In the genomic region with DNA sequence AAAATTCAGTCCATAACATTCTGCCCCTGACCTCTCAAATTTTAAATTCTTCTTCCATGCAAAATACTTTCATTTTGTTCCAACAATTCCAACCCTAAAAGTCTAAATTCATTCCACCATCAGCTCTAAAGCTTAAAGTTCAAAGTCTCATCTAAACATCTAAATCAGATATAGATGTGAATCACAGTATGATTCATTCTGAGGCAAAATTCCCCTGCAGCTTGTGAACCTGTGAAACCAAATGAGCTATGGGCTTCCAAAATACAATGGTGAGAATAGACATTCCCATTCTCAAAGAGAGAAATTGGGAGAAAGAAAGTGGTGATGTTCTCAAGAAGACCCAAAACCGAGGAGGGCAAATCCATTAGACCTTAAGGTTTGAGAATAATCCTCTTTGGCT, we compare ENCODE assay signal across 23 cellular contexts.
DNase-seq lines count a peak whose midpoint lies in the region; ATAC-seq and TF ChIP-seq lines count a peak whose summit lies in the region.
"Had no signal": no experiment of that assay in that cellular context is flagged by ENCODE, and none has a peak within 500 bp of the region (broad histone marks: within the 10 kb centered on the region; RNA-seq: fewer than 3 reads in every experiment).

No MANE protein-coding gene starts in this region.

- no peaks in the 10 kb centered on the region for H3K36me3 ChIP-seq in IMR-90 (ENCODE audit: control insufficient read depth, insufficient read depth, low read length)
- no peaks in the 10 kb centered on the region for H3K36me3 ChIP-seq in kidney epithelial cell (ENCODE audit: control insufficient read depth, insufficient read depth, low read length)
- no peaks in the 10 kb centered on the region for H3K36me3 ChIP-seq in heart right ventricle
- no peaks in the 10 kb centered on the region for H3K36me3 ChIP-seq in CD8-positive, alpha-beta memory T cell (ENCODE audit: insufficient read depth, low read length)

- no peak overlapping the region for H2AFZ ChIP-seq in IMR-90 (replicated peaks; ENCODE audit: low read length, poor library complexity)

- no peak overlapping the region for H4K5ac ChIP-seq in IMR-90 (ENCODE audit: low read depth, low read length)

- H3K9me3 ChIP-seq in IMR-90 (ENCODE audit: control insufficient read depth, insufficient read depth, low read length) (no peaks in the 10 kb centered on the region), heart right ventricle (no peaks in the 10 kb centered on the region)
- H3K9me3 ChIP-seq in CD8-positive, alpha-beta memory T cell (ENCODE audit: low read length), result no peaks in the 10 kb centered on the region

- H3K4me1 Mint-ChIP-seq in CD8-positive, alpha-beta memory T cell, result peaks cover 0 to 7% (median 0%) of the 10 kb centered on the region in 3 donors

- H3K79me1 ChIP-seq in IMR-90 (ENCODE audit: low read depth in 1 of 2, low read length in 2 of 2), result no peaks in the 10 kb centered on the region

- POLR2A ChIA-PET in IMR-90 (lab: Charles Lee; ENCODE audit: unreplicated experiment), result no interaction called here
- POLR2A ChIA-PET in CD8-positive, alpha-beta memory T cell (lab: Charles Lee), result no interaction called here

- H4K20me1 ChIP-seq in IMR-90 (ENCODE audit: insufficient read depth, low read length), result no peaks in the 10 kb centered on the region

- H3K4ac ChIP-seq in IMR-90 (ENCODE audit: low read depth, low read length), result no peak overlapping the region

- dilution Hi-C loops in IMR-90 (cut with HindIII; ENCODE audit: low sequenced_read_pairs, unreplicated experiment), result no loop called here

- H2BK20ac ChIP-seq in IMR-90 (ENCODE audit: low read depth, low read length), result no peak overlapping the region

- peak; percentile 14 for DNase-seq in AG08395 (ENCODE audit: low spot score)
- DNase-seq in IMR-90, result peak; percentile 71
- peak; percentile 25 for DNase-seq in astrocyte of the hippocampus (ENCODE audit: low read depth, low spot score)
- DNase-seq in kidney epithelial cell (ENCODE audit: low read depth), result peak; percentile 23
- no peak for DNase-seq in heart right ventricle
- DNase-seq in CD8-positive, alpha-beta memory T cell, result no peak
- DNase-seq: activated CD8-positive, alpha-beta T cell treated with anti-CD3 and anti-CD28 coated beads, Interleukin-2, amount 10 ng/mL, durations not matched to agents 7 days and 5 days; effector CD8-positive, alpha-beta T cell; foreskin melanocyte; Karpas-422; NCI-H1417 treated with DMSO at 0.1 percent for 48 hours; NCI-H2171 treated with DMSO at 0.1 percent for 48 hours; NCI-H774; occipital lobe; right cardiac atrium; RPMI8226; T-cell had no signal

- no peak overlapping the region for H3K23ac ChIP-seq in IMR-90 (ENCODE audit: low read depth, low read length)

- H3K4me2 ChIP-seq in IMR-90 (ENCODE audit: low read depth, low read length), result no peak overlapping the region

- no peak overlapping the region for H3K27ac Mint-ChIP-seq in CD8-positive, alpha-beta memory T cell
- H3K27ac Mint-ChIP-seq: activated CD8-positive, alpha-beta T cell treated with anti-CD3 and anti-CD28 coated beads, Interleukin-2, amount 10 ng/mL, durations not matched to agents 7 days and 5 days; T-cell had no signal

- in situ Hi-C loops in IMR-90 (cut with MboI; ENCODE audit: low sequenced_read_pairs), result no loop called here

- no peak overlapping the region for H3K9ac ChIP-seq in IMR-90 (ENCODE audit: low read depth, low read length)

- H3K14ac ChIP-seq in IMR-90 (replicated peaks; ENCODE audit: low read depth, low read length), result no peak overlapping the region

- H2BK5ac ChIP-seq in IMR-90 (ENCODE audit: low read depth, low read length, poor library complexity, severe bottlenecking), result no peak overlapping the region

- no peak for TF ChIP-seq CTCF in IMR-90 (conservative IDR thresholded peaks at IDR 0.05; ENCODE audit: low read depth, low read length)
- TF ChIP-seq CTCF in kidney epithelial cell (IDR thresholded peaks at IDR 0.05; ENCODE audit: insufficient read depth, low read length, poor library complexity, severe bottlenecking), result no peak
- TF ChIP-seq CTCF in heart right ventricle (IDR thresholded peaks at IDR 0.05), result no peak

- no peak for TF ChIP-seq RAD21 in IMR-90 (IDR thresholded peaks at IDR 0.05; ENCODE audit: low read length)

- peak; percentile 53 for ATAC-seq in IMR-90 (ENCODE audit: low read depth)
- ATAC-seq in GM19463 (IDR thresholded peaks at IDR 0.05; ENCODE audit: unreplicated experiment), result no peak
- no peak for ATAC-seq in heart right ventricle
- ATAC-seq in GM21619 (IDR thresholded peaks at IDR 0.05; ENCODE audit: unreplicated experiment), result no peak
- ATAC-seq: activated CD8-positive, alpha-beta T cell treated with anti-CD3 and anti-CD28 coated beads, Interleukin-2, amount 10 ng/mL, durations not matched to agents 7 days and 5 days; HCT116; left lobe of liver; right cardiac atrium; T-cell had no signal

- H3K27ac ChIP-seq in IMR-90 (ENCODE audit: insufficient read depth, low read length) (no peak overlapping the region), heart right ventricle (no peak overlapping the region)
- no peak overlapping the region for H3K27ac ChIP-seq in CD8-positive, alpha-beta memory T cell (ENCODE audit: low read depth, low read length)
- H3K27ac ChIP-seq: VCaP had no signal

- H3K9me3 Mint-ChIP-seq in CD8-positive, alpha-beta memory T cell, result no peaks in the 10 kb centered on the region
- H3K9me3 Mint-ChIP-seq: central memory CD8-positive, alpha-beta T cell; T-cell had no signal

- H3K4me1 ChIP-seq in IMR-90 (ENCODE audit: control insufficient read depth, insufficient read depth, low read length), result no peaks in the 10 kb centered on the region; the same call in 1 of the 2 replicates
- H3K4me1 ChIP-seq in heart right ventricle, result no peaks in the 10 kb centered on the region
- no peaks in the 10 kb centered on the region for H3K4me1 ChIP-seq in CD8-positive, alpha-beta memory T cell (ENCODE audit: insufficient read depth, low read length)

- H3K4me3 Mint-ChIP-seq in CD8-positive, alpha-beta memory T cell, result no peak overlapping the region
- H3K4me3 Mint-ChIP-seq: activated CD8-positive, alpha-beta T cell treated with anti-CD3 and anti-CD28 coated beads, Interleukin-2, amount 10 ng/mL, durations not matched to agents 7 days and 5 days; central memory CD8-positive, alpha-beta T cell; T-cell had no signal

- no peak overlapping the region for H2AK5ac ChIP-seq in IMR-90 (ENCODE audit: low read depth, low read length)

- H3K18ac ChIP-seq in IMR-90 (ENCODE audit: low read depth, low read length), result no peak overlapping the region

- no peaks in the 10 kb centered on the region for H3K9me1 ChIP-seq in IMR-90 (ENCODE audit: insufficient read depth, low read length)

- H3K56ac ChIP-seq in IMR-90 (ENCODE audit: extremely low read depth, insufficient read depth, low read length), result no peak overlapping the region

- TF ChIP-seq POLR2A in IMR-90 (IDR thresholded peaks at IDR 0.05; ENCODE audit: low read depth, low read length), result no peak

- H3K27me3 ChIP-seq in IMR-90 (ENCODE audit: control insufficient read depth, insufficient read depth, low read length) (peaks cover 2% of the 10 kb centered on the region; the same call in 1 of the 2 replicates), kidney epithelial cell (ENCODE audit: control insufficient read depth, insufficient read depth, low read length) (no peaks in the 10 kb centered on the region), heart right ventricle (peaks cover 0 to 5% (median 0%) of the 10 kb centered on the region in 7 donors)
- no peaks in the 10 kb centered on the region for H3K27me3 ChIP-seq in CD8-positive, alpha-beta memory T cell (ENCODE audit: insufficient read depth, low read length, poor library complexity, severe bottlenecking)

- no peaks in the 10 kb centered on the region for H3K36me3 Mint-ChIP-seq in CD8-positive, alpha-beta memory T cell
- H3K36me3 Mint-ChIP-seq: T-cell had no signal

- H3K27me3 Mint-ChIP-seq in CD8-positive, alpha-beta memory T cell, result peaks cover 1 to 21% of the 10 kb centered on the region in 2 donors

- H3K4me3 ChIP-seq in IMR-90 (ENCODE audit: insufficient read depth, low read depth, low read length), result no peak overlapping the region
- no peak overlapping the region for H3K4me3 ChIP-seq in kidney epithelial cell (ENCODE audit: low read depth, low read length)
- no peak overlapping the region for H3K4me3 ChIP-seq in heart right ventricle
- no peak overlapping the region for H3K4me3 ChIP-seq in CD8-positive, alpha-beta memory T cell (ENCODE audit: low read length)

- H2BK15ac ChIP-seq in IMR-90 (ENCODE audit: low read depth, low read length), result no peak overlapping the region

- H2AK9ac ChIP-seq in IMR-90 (replicated peaks; ENCODE audit: low read depth, low read length, poor library complexity), result no peak overlapping the region

- no TSS peak for BruUV-seq in IMR-90 (replicated peaks; lab: Mats Ljungman, UMichigan)

- CTCF ChIA-PET in IMR-90 (lab: Yijun Ruan, JAX), result interaction anchor here (0.6 to 1.0 kb wide), 3 partner anchors 25 to 127 kb away, joined by 3 read pairs; no protein-coding TSS in a partner anchor
- CTCF ChIA-PET in CD8-positive, alpha-beta memory T cell (lab: Charles Lee), result no interaction called here

- H4K8ac ChIP-seq in IMR-90 (ENCODE audit: low read depth in 2 of 2, low read length in 2 of 2), result no peak overlapping the region

- intact Hi-C loops in IMR-90 (cut with micrococcal nuclease) (no loop called here), heart right ventricle (cut with DNase I) (no loop called here)

- no CpG with 5 or more reads among the region's 1 CpG for WGBS in IMR-90 (ENCODE audit: extremely low coverage in 2 of 2, insufficient read length in 1 of 2), 2 experiments
- whole genome bisulfite sequencing in heart right ventricle, 2 donors, result 85 to 97% methylated on average over 1 of the region's 1 CpG

- H2BK120ac ChIP-seq in IMR-90 (ENCODE audit: low read depth, low read length), result no peak overlapping the region

- H4K91ac ChIP-seq in IMR-90 (ENCODE audit: insufficient read depth, low read depth, low read length), result no peak overlapping the region

TF ChIP-seq in IMR-90, 13 proteins besides CTCF, POLR2A, EP300 and RAD21 (continues in another document):
- no peak for TF ChIP-seq CHD1 (IDR thresholded peaks at IDR 0.05; ENCODE audit: low read depth, low read length)
- TF ChIP-seq, protein P1, sequence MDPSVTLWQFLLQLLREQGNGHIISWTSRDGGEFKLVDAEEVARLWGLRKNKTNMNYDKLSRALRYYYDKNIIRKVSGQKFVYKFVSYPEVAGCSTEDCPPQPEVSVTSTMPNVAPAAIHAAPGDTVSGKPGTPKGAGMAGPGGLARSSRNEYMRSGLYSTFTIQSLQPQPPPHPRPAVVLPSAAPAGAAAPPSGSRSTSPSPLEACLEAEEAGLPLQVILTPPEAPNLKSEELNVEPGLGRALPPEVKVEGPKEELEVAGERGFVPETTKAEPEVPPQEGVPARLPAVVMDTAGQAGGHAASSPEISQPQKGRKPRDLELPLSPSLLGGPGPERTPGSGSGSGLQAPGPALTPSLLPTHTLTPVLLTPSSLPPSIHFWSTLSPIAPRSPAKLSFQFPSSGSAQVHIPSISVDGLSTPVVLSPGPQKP (IDR thresholded peaks at IDR 0.05; ENCODE audit: borderline replicate concordance, low read depth, low read length), result no peak
- TF ChIP-seq RFX5 (IDR thresholded peaks at IDR 0.05; ENCODE audit: low read depth, low read length), result no peak
- no peak for TF ChIP-seq FOS (IDR thresholded peaks at IDR 0.05; ENCODE audit: low read depth, low read length)
- no peak for TF ChIP-seq NFE2L2 (IDR thresholded peaks at IDR 0.05; ENCODE audit: low read depth, low read length)
- no peak for TF ChIP-seq MAFK (IDR thresholded peaks at IDR 0.05; ENCODE audit: low read depth, low read length)

Comparison
In these comparisons a context has a peak if more than half of its experiments do, and no peak if none do; other contexts are left out.
1. DNase-seq: peak in AG08395 (single experiment), IMR-90 (single experiment), astrocyte of the hippocampus (single experiment) and kidney epithelial cell (single experiment); none in heart right ventricle (0 of 2) and CD8-positive, alpha-beta memory T cell (0 of 5).